Comparison of ENCODE assay signal across 27 cellular contexts in genomic region chr11:28338371-28338770, GRCh38.
"Had no signal": no experiment of that assay in that cellular context is flagged by ENCODE, and none has a peak within 500 bp of the region (broad histone marks: within the 10 kb centered on the region; RNA-seq: fewer than 3 reads in every experiment).

No MANE protein-coding gene starts in this region.

- H3K4me3 ChIP-seq: dorsolateral prefrontal cortex, gastrocnemius medialis, lung, mucosa of descending colon, prostate gland, right atrium auricular region, smooth muscle cell, suprapubic skin, transverse colon, upper lobe of right lung, uterus had no signal

- H3K27me3 ChIP-seq: dorsolateral prefrontal cortex, gastrocnemius medialis, neutrophil, right atrium auricular region, suprapubic skin, transverse colon, upper lobe of right lung, uterus had no signal

- H3K36me3 ChIP-seq: gastrocnemius medialis, neutrophil, prostate gland, right atrium auricular region, suprapubic skin, transverse colon, upper lobe of right lung, uterus had no signal

- H3K9ac ChIP-seq: parathyroid adenoma had no signal

- H3K4me1 ChIP-seq: gastrocnemius medialis, parathyroid adenoma, prostate gland, right atrium auricular region, suprapubic skin, upper lobe of right lung, uterus had no signal

- H2AFZ ChIP-seq: parathyroid adenoma had no signal

- ATAC-seq: gastrocnemius medialis; left lobe of liver; mucosa of descending colon; natural killer cell treated with Interleukin-12 subunit alpha and Interleukin-12 subunit beta and Interleukin-15 and Interleukin-18, amount 100 ng/mL, for 72 hours; sciatic nerve; stimulated activated naive CD8-positive, alpha-beta T cell treated with anti-CD3 and anti-CD28 coated beads, Interleukin-15, amount 100 ng/mL, for 72 hours; upper lobe of right lung had no signal

- H3K4me2 ChIP-seq: smooth muscle cell had no signal

- DNase-seq: dorsolateral prefrontal cortex; effector CD4-positive, alpha-beta T cell; foreskin fibroblast; gastrocnemius medialis; head of caudate nucleus; kidney; mucosa of descending colon; naive B cell; stimulated activated CD4-positive, alpha-beta T cell treated with anti-CD3 and anti-CD28 coated beads, Interleukin-12 subunit alpha, Interleukin-12 subunit beta, amount 100 ng/mL, for 4 hours; stimulated activated CD4-positive, alpha-beta T cell treated with anti-CD3 and anti-CD28 coated beads, Interleukin-1b, Interleukin-23, amount 100 ng/mL, for 48 hours; stimulated activated CD4-positive, alpha-beta T cell treated with anti-CD3 and anti-CD28 coated beads, Interleukin-4, amount 100 ng/mL, for 1 hour; stimulated activated CD8-positive, alpha-beta memory T cell treated with anti-CD3 and anti-CD28 coated beads, Interleukin-4, amount 100 ng/mL, for 48 hours; stimulated activated naive CD4-positive, alpha-beta T cell; stimulated activated naive CD8-positive, alpha-beta T cell treated with anti-CD3 and anti-CD28 coated beads, Interleukin-15, amount 100 ng/mL, for 72 hours; transverse colon; upper lobe of right lung; uterus had no signal

- H3K27ac ChIP-seq: dorsolateral prefrontal cortex, gastrocnemius medialis, neutrophil, parathyroid adenoma, prostate gland, right atrium auricular region, suprapubic skin, transverse colon, upper lobe of right lung, uterus had no signal

- H3K9me3 ChIP-seq: neutrophil, prostate gland, upper lobe of right lung, uterus had no signal
